27 cellular contexts compared by ENCODE assay signal in the genomic region with DNA sequence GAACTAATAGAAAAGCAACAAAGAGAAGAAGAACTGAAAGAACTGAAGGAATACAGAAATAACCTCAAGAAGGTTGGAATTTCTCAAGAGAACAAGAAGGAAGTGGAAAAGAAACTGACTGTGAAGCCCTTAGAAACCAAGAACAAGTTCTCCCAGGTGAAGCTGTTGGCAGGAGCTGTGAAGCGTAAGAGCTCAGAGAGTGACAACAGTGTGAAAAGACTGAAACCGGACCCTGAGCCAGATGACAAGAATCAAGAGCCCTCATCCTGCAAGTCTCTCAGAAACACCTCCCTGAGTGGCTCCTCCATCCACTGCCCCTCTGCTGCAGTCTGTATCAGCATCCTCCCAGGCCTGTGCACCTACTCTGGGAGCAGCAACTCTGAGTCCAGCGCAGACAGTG. TPM values are rescaled to one million over a fixed set of nuclear protein-coding genes. Genes with fewer than 3 reads are reported as not detected.
A peak's percentile ranks its signal among the peaks of the same experiment; 100 is the strongest.
DNase-seq lines count a peak whose midpoint lies in the region; ATAC-seq, FAIRE-seq and TF ChIP-seq lines count a peak whose summit lies in the region.
"Had no signal": no experiment of that assay in that cellular context is flagged by ENCODE, and none has a peak within 500 bp of the region (broad histone marks: within the 10 kb centered on the region; RNA-seq: fewer than 3 reads in every experiment).

No MANE protein-coding gene starts in this region.

- H3K9ac ChIP-seq in BLaER1 treated with 17β-estradiol and CSF1 and Interleukin-3, amounts not matched to agents 10 nM and 100 nM, result no peak overlapping the region
- no peak overlapping the region for H3K9ac ChIP-seq in K562 (ENCODE audit: insufficient read depth in 1 of 2, low read depth in 2 of 2, low read length in 2 of 2)
- H3K9ac ChIP-seq: GM23248 had no signal

- H3K4me1 ChIP-seq in BLaER1 treated with 17β-estradiol and CSF1 and Interleukin-3, amounts not matched to agents 10 nM and 100 nM, result peaks cover 10 to 21% (median 18%) of the 10 kb centered on the region in 10 experiments
- H3K4me1 ChIP-seq in K562 (replicated peaks in 1 of 2; ENCODE audit: control insufficient read depth in 2 of 2, insufficient read depth in 2 of 2, low read length in 2 of 2), result no peaks in the 10 kb centered on the region; a peak in 1 of 5 replicates
- H3K4me1 ChIP-seq in HAP-1, result peaks cover 10% of the 10 kb centered on the region
- H3K4me1 ChIP-seq: adrenal gland, breast epithelium, pancreas, right lobe of liver had no signal

- H3K27me3 ChIP-seq in BLaER1 treated with 17β-estradiol and CSF1 and Interleukin-3, amounts not matched to agents 10 nM and 100 nM, result peaks cover under 1 to 8% (median 2%) of the 10 kb centered on the region in 11 experiments; a peak in 18 of 22 replicates
- H3K27me3 ChIP-seq in K562 (ENCODE audit: control insufficient read depth in 2 of 2, insufficient read depth in 2 of 2, low read length in 2 of 2) (peaks cover 0 to 2% of the 10 kb centered on the region in 2 experiments; a peak in 3 of 5 replicates), HAP-1 (ENCODE audit: low read depth) (no peaks in the 10 kb centered on the region)
- H3K27me3 ChIP-seq: adrenal gland, breast epithelium, pancreas, right lobe of liver had no signal

- CTCF ChIA-PET in K562 (lab: Yijun Ruan, JAX; ENCODE audit: low intra/inter-chr PET ratio), result no interaction called here

- H3K79me2 ChIP-seq in K562 (ENCODE audit: control insufficient read depth, insufficient read depth, low read length), result no peaks in the 10 kb centered on the region

- FAIRE-seq in K562 (lab: Jason Lieb, UNC), result no peak
- FAIRE-seq: pancreas had no signal

- TF ChIP-seq EP300 in K562 (IDR thresholded peaks at IDR 0.05; ENCODE audit: low read length), result no peak

- H3K36me3 ChIP-seq in BLaER1 treated with 17β-estradiol and CSF1 and Interleukin-3, amounts not matched to agents 10 nM and 100 nM, result 0 out of 22 replicates have a peak, but pooled peaks cover 0 to under 1% (median 0%) of the 10 kb centered on the region in 11 experiments
- no peaks in the 10 kb centered on the region for H3K36me3 ChIP-seq in K562 (ENCODE audit: control insufficient read depth, insufficient read depth, low read length)
- H3K36me3 ChIP-seq in HAP-1 (replicated peaks), result no peaks in the 10 kb centered on the region
- H3K36me3 ChIP-seq: adrenal gland, breast epithelium, pancreas, right lobe of liver had no signal

- H3K4me2 ChIP-seq in BLaER1 treated with 17β-estradiol and CSF1 and Interleukin-3, amounts not matched to agents 10 nM and 100 nM, result peak overlapping the region; percentile 44 to 84 (median 57)
- no peak overlapping the region for H3K4me2 ChIP-seq in K562 (ENCODE audit: insufficient read depth, low read length)

- DNase-seq in K562 (ENCODE audit: extremely low read depth in 1 of 4, low spot score in 3 of 4), result no peak
- no peak for DNase-seq in epidermal melanocyte (ENCODE audit: insufficient read length, low spot score)
- DNase-seq in HAP-1 (ENCODE audit: low spot score in 2 of 2), result no peak
- DNase-seq: activated CD4-positive, alpha-beta T cell treated with anti-CD3 and anti-CD28 coated beads, Interleukin-2, amount 50 U/mL, for 1 hour; activated CD8-positive, alpha-beta memory T cell treated with anti-CD3 and anti-CD28 coated beads, Interleukin-2, amount 50 U/mL, for 4 hours; adrenal gland; GM23248; left colon; natural killer cell; NCI-H146; NCI-H774; pancreas; right lobe of liver; stimulated activated CD4-positive, alpha-beta T cell treated with anti-CD3 and anti-CD28 coated beads, Interleukin-15, amount 100 ng/mL, for 24 hours; T-helper 2 cell had no signal

- no peaks in the 10 kb centered on the region for H3K9me1 ChIP-seq in K562 (ENCODE audit: control insufficient read depth, insufficient read depth, low read length)

- H3K4me3 ChIP-seq in BLaER1 treated with 17β-estradiol and CSF1 and Interleukin-3, amounts not matched to agents 10 nM and 100 nM, result no peak overlapping the region
- H3K4me3 ChIP-seq in K562 (no peak overlapping the region), HAP-1 (no peak overlapping the region)
- H3K4me3 ChIP-seq: adrenal gland, breast epithelium, coronary artery, GM12878, GM23248, pancreas, right lobe of liver, SK-N-MC had no signal

- intact Hi-C loops in K562 (cut with micrococcal nuclease), result no loop called here

- no peaks in the 10 kb centered on the region for H4K20me1 ChIP-seq in BLaER1 treated with 17β-estradiol and CSF1 and Interleukin-3, amounts not matched to agents 10 nM and 100 nM
- no peaks in the 10 kb centered on the region for H4K20me1 ChIP-seq in K562 (replicated peaks; ENCODE audit: control insufficient read depth, insufficient read depth, low read length)

- ATAC-seq in GM19043 (IDR thresholded peaks at IDR 0.05; ENCODE audit: low read depth, unreplicated experiment) (peak; percentile 71), HG03066 (IDR thresholded peaks at IDR 0.05; ENCODE audit: low read depth, unreplicated experiment) (peak; percentile 52), K562 (peak; percentile 22; the same call in 1 of the 3 replicates), HG03045 (IDR thresholded peaks at IDR 0.05; ENCODE audit: unreplicated experiment) (no peak), GM19397 (IDR thresholded peaks at IDR 0.05; ENCODE audit: unreplicated experiment) (no peak)
- ATAC-seq: GM12878, left colon, natural killer cell, Panc1, pancreas, right lobe of liver had no signal

- in situ Hi-C loops in K562 (cut with MboI) (no loop called here), HAP-1 (cut with MboI; ENCODE audit: low sequenced_read_pairs) (no loop called here)

- TF ChIP-seq POLR2A in K562 (conservative IDR thresholded peaks at IDR 0.05), result no peak

- no TSS peak for BruUV-seq in K562 (replicated peaks; lab: Mats Ljungman, UMichigan)

- 21% methylated on average over 3 of the region's 3 CpGs for WGBS in K562 (ENCODE audit: insufficient coverage, low coverage, missing lambda C conversion rate)

- no peak for TF ChIP-seq RAD21 in K562 (CRISPR knock-in tag; conservative IDR thresholded peaks at IDR 0.05 in 1 of 2, IDR thresholded peaks at IDR 0.05 in 1 of 2)

- no peak for TF ChIP-seq CTCF in K562 (IDR thresholded peaks at IDR 0.05 in 2 of 3, conservative IDR thresholded peaks at IDR 0.05 in 1 of 3; ENCODE audit: insufficient read depth in 2 of 3, low read depth in 1 of 3, low read length in 3 of 3)

- H3K9me3 ChIP-seq in BLaER1 treated with 17β-estradiol and CSF1 and Interleukin-3, amounts not matched to agents 10 nM and 100 nM (replicated peaks in 1 of 11), result no peaks in the 10 kb centered on the region
- no peaks in the 10 kb centered on the region for H3K9me3 ChIP-seq in K562 (replicated peaks; ENCODE audit: control insufficient read depth, insufficient read depth, low read depth, low read length)
- no peaks in the 10 kb centered on the region for H3K9me3 ChIP-seq in HAP-1
- H3K9me3 ChIP-seq: adrenal gland, breast epithelium, pancreas, right lobe of liver had no signal

- 0 out of 22 replicates have a peak overlapping the region, but pooled peaks of 1 of the 11 experiments have one; percentile 7 for H3K27ac ChIP-seq in BLaER1 treated with 17β-estradiol and CSF1 and Interleukin-3, amounts not matched to agents 10 nM and 100 nM
- H3K27ac ChIP-seq in K562 (ENCODE audit: extremely low read depth, low read depth, low read length), result no peak overlapping the region
- H3K27ac ChIP-seq: adrenal gland, breast epithelium, coronary artery, GM23248, pancreas, right lobe of liver, SK-N-MC, VCaP had no signal

- H2AFZ ChIP-seq in K562 (ENCODE audit: low read depth, low read length), result no peak overlapping the region
- H2AFZ ChIP-seq: GM23248 had no signal

- POLR2A ChIA-PET in K562 (lab: Yijun Ruan, JAX), result interaction anchor here (0.5 to 0.8 kb wide), 2 partner anchors 10 to 415 kb away, joined by 3 read pairs; no protein-coding TSS in a partner anchor

TF ChIP-seq in K562, 482 proteins besides CTCF, POLR2A, EP300 and RAD21:
- TF ChIP-seq PTBP1 (IDR thresholded peaks at IDR 0.05; ENCODE audit: low read depth, low read length), result no peak
- TF ChIP-seq, protein P1, sequence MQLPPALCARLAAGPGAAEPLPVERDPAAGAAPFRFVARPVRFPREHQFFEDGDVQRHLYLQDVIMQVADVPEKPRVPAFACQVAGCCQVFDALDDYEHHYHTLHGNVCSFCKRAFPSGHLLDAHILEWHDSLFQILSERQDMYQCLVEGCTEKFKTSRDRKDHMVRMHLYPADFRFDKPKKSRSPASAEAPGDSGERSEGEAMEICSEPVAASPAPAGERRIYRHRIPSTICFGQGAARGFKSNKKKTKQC (CRISPR knock-in tag; IDR thresholded peaks at IDR 0.05), result no peak

RNA-seq across cellular contexts. Expression of a gene that starts 8.4 kb away (rescaled TPM):
- total RNA-seq in K562 (2011; cell fraction: chromatin; rRNA removed; ENCODE audit: low replicate concordance), result 0.83 and 1.1 TPM in 2 replicates
- 0.53 and 0.83 TPM in 2 replicates for total RNA-seq in K562 (2011; cell fraction: nucleolus; rRNA removed)
- 0.51 and 0.69 TPM in 2 replicates for total RNA-seq in K562 (2011; cell fraction: nucleoplasm; rRNA removed)
- total RNA-seq in K562 (2014; rRNA removed) (0.04 and 0.05 TPM in 2 replicates), K562 (2014; rRNA removed; fragmentation: Illumina TruSeq; extraction: Trizol) (0.07 and 0.10 TPM in 2 replicates), K562 (2015; rRNA removed; fragmentation: Illumina TruSeq; extraction: Trizol) (0.04 TPM in 2 replicates), K562 (2021) (0.16 and 0.18 TPM in 2 replicates)
- polyA plus RNA-seq in K562 (2011; rRNA removed) (0.43 and 0.66 TPM in 2 replicates), K562 (2014; fragmentation: Illumina TruSeq; extraction: Trizol) (0.07 and 0.10 TPM in 2 replicates), K562 (2014; fragmentation: Nextera tagmentation; extraction: Ambion mirVana) (under 1 TPM; 0.01 to 0.08 TPM), K562 (2014; rRNA removed) (0.03 and 0.16 TPM in 2 replicates)
- 0.33 and 0.59 TPM in 2 replicates for polyA plus RNA-seq in K562 (2011; cell fraction: cytosol; rRNA removed)
- polyA plus RNA-seq in K562 (2011; cell fraction: nucleus; rRNA removed), result 1.6 and 1.9 TPM in 2 replicates
- polyA plus RNA-seq in K562 (2012), result 0.12 and 0.24 TPM in 2 replicates
- 0.49 and 0.90 TPM in 2 replicates for polyA minus RNA-seq in K562 (2011; rRNA and poly(A)+ RNA removed)
- polyA minus RNA-seq in K562 (2011; cell fraction: cytosol; rRNA and poly(A)+ RNA removed), result 0.76 and 1.6 TPM in 2 replicates
- polyA minus RNA-seq in K562 (2011; cell fraction: nucleus; rRNA and poly(A)+ RNA removed), result 0.67 and 1.1 TPM in 2 replicates
- polyA plus RNA-seq: CD14-positive monocyte had no signal

Comparison
In these comparisons a context has a peak if more than half of its experiments do, and no peak if none do; other contexts are left out.
1. ATAC-seq: peak in GM19043 (single experiment), HG03066 (single experiment) and K562 (single experiment); none in HG03045 (single experiment) and GM19397 (single experiment).